20 cellular contexts compared by ENCODE assay signal in genomic region chr12:97886548-97887176, GRCh38.
"Had no signal": no experiment of that assay in that cellular context is flagged by ENCODE, and none has a peak within 500 bp of the region (broad histone marks: within the 10 kb centered on the region; RNA-seq: fewer than 3 reads in every experiment).

No MANE protein-coding gene starts in this region.

- DNase-seq: KBM-7, MV-4-11, NCI-H1048, NCI-H1105, NCI-H1417, NCI-H1436 treated with DMSO at 0.1 percent for 48 hours, NCI-H1694, NCI-H187 treated with DMSO at 0.1 percent for 48 hours, NCI-H2029 treated with DMSO at 0.1 percent for 48 hours, NCI-H2227 treated with DMSO at 0.1 percent for 48 hours, NCI-H510A, NCI-H524 treated with DMSO at 0.1 percent for 48 hours, NCI-H69, NCI-H774, Right ventricle myocardium superior, RPMI8226, SIG-M5, SK-N-SH, SW 1271 had no signal

- H3K9me3 ChIP-seq: SK-N-SH had no signal

- FAIRE-seq: RCC 7860 had no signal
